ENCODE assay signal across 18 cellular contexts in genomic region chr22:49642331-49642730, GRCh38.
DNase-seq lines count a peak whose midpoint lies in the region; ATAC-seq and TF ChIP-seq lines count a peak whose summit lies in the region.
"Had no signal": no experiment of that assay in that cellular context is flagged by ENCODE, and none has a peak within 500 bp of the region (broad histone marks: within the 10 kb centered on the region; RNA-seq: fewer than 3 reads in every experiment).

No MANE protein-coding gene starts in this region.

- peaks cover 4% of the 10 kb centered on the region for H3K36me3 Mint-ChIP-seq in glutamatergic neuron (ENCODE audit: unreplicated experiment)

- no peak overlapping the region for H3K27ac Mint-ChIP-seq in glutamatergic neuron (ENCODE audit: unreplicated experiment)
- H3K27ac Mint-ChIP-seq: CD4-positive, alpha-beta memory T cell had no signal

- TF ChIP-seq CTCF in suprapubic skin (IDR thresholded peaks at IDR 0.05) (no peak), glutamatergic neuron (IDR thresholded peaks at IDR 0.05; ENCODE audit: partially characterized antibody, unreplicated experiment) (no peak)

- no peak for ATAC-seq in right cardiac atrium
- ATAC-seq in Right ventricle myocardium superior (ENCODE audit: poor library complexity) = no peak
- no peak for ATAC-seq in HG03442 (IDR thresholded peaks at IDR 0.05; ENCODE audit: unreplicated experiment)

- H3K9me3 Mint-ChIP-seq in glutamatergic neuron (ENCODE audit: unreplicated experiment) = peaks cover 22% of the 10 kb centered on the region

- H3K27ac ChIP-seq in right cardiac atrium (ENCODE audit: low read length) = no peak overlapping the region
- no peak overlapping the region for H3K27ac ChIP-seq in suprapubic skin
- H3K27ac ChIP-seq: HL-60 had no signal

- peaks cover 9% of the 10 kb centered on the region for H3K27me3 Mint-ChIP-seq in glutamatergic neuron (ENCODE audit: unreplicated experiment)
- H3K27me3 Mint-ChIP-seq: CD4-positive, alpha-beta memory T cell had no signal

- WGBS in right cardiac atrium = 74% methylated on average over 7 of the region's 7 CpGs
- whole genome bisulfite sequencing in suprapubic skin = 40% methylated on average over 2 of the region's 7 CpGs

- H3K36me3 ChIP-seq in suprapubic skin = no peaks in the 10 kb centered on the region

- TF ChIP-seq EP300 in suprapubic skin (IDR thresholded peaks at IDR 0.05) = no peak

- no peaks in the 10 kb centered on the region for H3K4me1 Mint-ChIP-seq in glutamatergic neuron (ENCODE audit: low read depth, unreplicated experiment)

- H3K4me1 ChIP-seq in right cardiac atrium (ENCODE audit: control insufficient read depth, insufficient read depth, low read length) (no peaks in the 10 kb centered on the region), suprapubic skin (no peaks in the 10 kb centered on the region)

- DNase-seq in right cardiac atrium (peak; percentile 9 to 39 (median 24)), Right ventricle myocardium superior (no peak), M059J (ENCODE audit: low read depth) (peak; percentile 30), dermis blood vessel endothelial cell (peak; percentile 42), suprapubic skin (ENCODE audit: low spot score in 2 of 2) (no peak), glutamatergic neuron (no peak)
- DNase-seq: Calu3; CD4-positive, alpha-beta memory T cell; DMS153; GOT3; HCEC 1CT; KBM-7; NCI-H1092 treated with DMSO at 0.1 percent for 48 hours; NCI-H1436 treated with DMSO at 0.1 percent for 48 hours; NCI-H1930; NCI-H69 had no signal

- H3K27me3 ChIP-seq in right cardiac atrium (ENCODE audit: control insufficient read depth, insufficient read depth) (no peaks in the 10 kb centered on the region), suprapubic skin (peaks cover 17% of the 10 kb centered on the region)

- no peak for TF ChIP-seq POLR2A in suprapubic skin (IDR thresholded peaks at IDR 0.05)

- no peaks in the 10 kb centered on the region for H3K9me3 ChIP-seq in right cardiac atrium (ENCODE audit: control insufficient read depth, low read length)
- H3K9me3 ChIP-seq in suprapubic skin = no peaks in the 10 kb centered on the region

- intact Hi-C loops in right cardiac atrium (cut with DNase I) = no loop called here
- intact Hi-C loops in Right ventricle myocardium superior (cut with DNase I) = no loop called here

- H3K4me3 ChIP-seq in right cardiac atrium (ENCODE audit: low read length) (no peak overlapping the region), suprapubic skin (no peak overlapping the region)

- no peak overlapping the region for H3K4me3 Mint-ChIP-seq in glutamatergic neuron (ENCODE audit: unreplicated experiment)
- H3K4me3 Mint-ChIP-seq: CD4-positive, alpha-beta memory T cell had no signal

Comparison
In these comparisons a context has a peak if more than half of its experiments do, and no peak if none do; other contexts are left out.
1. DNase-seq: peak in right cardiac atrium (3 of 3), M059J (single experiment) and dermis blood vessel endothelial cell (single experiment); none in Right ventricle myocardium superior (single experiment), suprapubic skin (0 of 2) and glutamatergic neuron (single experiment).